In the genomic region with DNA sequence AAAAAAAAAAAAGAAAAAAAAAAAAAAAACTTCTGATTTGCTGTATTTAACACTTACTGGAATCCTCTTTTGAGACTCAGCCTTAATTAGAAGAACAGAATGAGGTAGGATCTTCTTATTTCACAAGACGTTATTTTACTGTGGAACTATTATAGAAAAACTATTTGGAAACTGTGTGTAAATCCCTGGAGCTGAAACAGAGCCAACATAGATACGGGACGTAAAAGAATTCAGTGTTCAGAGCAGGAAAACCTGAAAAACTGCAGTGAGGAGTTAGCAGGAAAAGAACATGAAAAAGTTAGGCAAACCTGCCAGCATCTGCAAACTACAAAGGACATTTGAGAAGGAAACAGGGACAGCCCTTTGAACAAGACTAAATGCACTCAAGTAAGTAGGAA, we compare ENCODE assay signal across 11 cellular contexts. TPM values are rescaled to one million over a fixed set of nuclear protein-coding genes. Genes with fewer than 3 reads are reported as not detected.
DNase-seq lines count a peak whose midpoint lies in the region; ATAC-seq and TF ChIP-seq lines count a peak whose summit lies in the region.
"Had no signal": no experiment of that assay in that cellular context is flagged by ENCODE, and none has a peak within 500 bp of the region (broad histone marks: within the 10 kb centered on the region; RNA-seq: fewer than 3 reads in every experiment).

No MANE protein-coding gene starts in this region.

- peaks cover 26 to 44% of the 10 kb centered on the region in 2 donors for H3K4me1 Mint-ChIP-seq in natural killer cell

- H3K27me3 Mint-ChIP-seq in natural killer cell (ENCODE audit: low read depth in 2 of 2) = no peaks in the 10 kb centered on the region

- TF ChIP-seq CTCF in C4-2B (conservative IDR thresholded peaks at IDR 0.05) (no peak), LNCaP clone FGC (IDR thresholded peaks at IDR 0.05; ENCODE audit: control insufficient read depth, extremely low read depth, insufficient read depth) (no peak), dorsolateral prefrontal cortex (IDR thresholded peaks at IDR 0.05 in 54 of 56, conservative IDR thresholded peaks at IDR 0.05 in 2 of 56; ENCODE audit: low read depth in 1 of 56, partially characterized antibody in 56 of 56) (no peak), natural killer cell (IDR thresholded peaks at IDR 0.05) (no peak)

- intact Hi-C loops in dorsolateral prefrontal cortex (cut with DNase I) (loop anchor here (5.0 to 10.0 kb wide), 4 partner anchors 80 to 320 kb away; no protein-coding TSS in a partner anchor), natural killer cell (cut with micrococcal nuclease) (no loop called here)

- H3K9me3 Mint-ChIP-seq in natural killer cell = no peaks in the 10 kb centered on the region

- no peaks in the 10 kb centered on the region for H3K36me3 Mint-ChIP-seq in natural killer cell

- H3K27me3 ChIP-seq in dorsolateral prefrontal cortex = no peaks in the 10 kb centered on the region
- H3K27me3 ChIP-seq: adrenal gland, SJSA1 had no signal

- ATAC-seq in natural killer cell = no peak
- no peak for ATAC-seq in GM21528 (IDR thresholded peaks at IDR 0.05; ENCODE audit: low FRiP score, unreplicated experiment)
- no peak for ATAC-seq in GM21360 (IDR thresholded peaks at IDR 0.05; ENCODE audit: unreplicated experiment)
- ATAC-seq in HG03439 (IDR thresholded peaks at IDR 0.05; ENCODE audit: unreplicated experiment) = no peak
- ATAC-seq: HCT116 had no signal

- H3K27ac ChIP-seq in C4-2B = peak overlapping the region; percentile 74; the same call in 1 of the 2 replicates
- peak overlapping the region in 48 of 59 donors; percentile 9 to 96 (median 72) for H3K27ac ChIP-seq in dorsolateral prefrontal cortex
- H3K27ac ChIP-seq: SJSA1 had no signal

- DNase-seq in LNCaP clone FGC (ENCODE audit: low read depth) (peak; percentile 89), dorsolateral prefrontal cortex (no peak), natural killer cell (no peak), NCI-H1105 treated with DMSO at 0.1 percent for 48 hours (lab: John Stamatoyannopoulos, UW) (no peak)

- peak overlapping the region; percentile 55 for H3K4me3 ChIP-seq in LNCaP clone FGC (ENCODE audit: low read depth, low read length)
- H3K4me3 ChIP-seq in dorsolateral prefrontal cortex = peak overlapping the region in 1 of 59 donors; percentile 33
- H3K4me3 ChIP-seq: SJSA1 had no signal

- H3K4me3 Mint-ChIP-seq in natural killer cell = peak overlapping the region; percentile 21

- H3K27ac Mint-ChIP-seq in natural killer cell = peak overlapping the region in 1 of 2 donors; percentile 91

RNA-seq across cellular contexts. Expression of gene ZNF217, which starts 3.4 kb away (rescaled TPM):
- 10 to 100 TPM in 20 of 120 experiments, 1 to 10 TPM in 100; 3.0 to 16.2 (median 7.4) TPM for total RNA-seq in dorsolateral prefrontal cortex
- 10 to 100 TPM; 56.1 to 69.1 (median 59.0) TPM for total RNA-seq in natural killer cell
